8 cellular contexts compared by ENCODE assay signal in the genomic region with DNA sequence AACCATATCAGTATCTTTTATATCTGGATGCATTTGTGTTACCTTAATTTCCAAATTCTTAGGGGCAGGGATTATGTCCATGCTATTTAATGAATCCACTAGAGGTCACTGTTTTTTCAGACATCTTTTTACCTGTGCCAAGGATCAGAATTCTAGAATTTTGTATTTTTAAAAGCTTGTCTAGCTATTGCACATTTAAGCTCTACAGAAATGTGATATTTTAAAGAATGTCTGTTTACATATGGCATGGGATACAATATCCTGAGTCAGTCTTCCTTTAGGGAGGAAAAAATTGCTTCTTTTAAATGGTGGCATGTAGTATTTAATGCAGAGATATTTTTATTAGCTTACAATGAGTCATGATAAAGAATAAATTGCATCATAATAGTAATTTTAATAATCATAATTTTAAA. TPM values are rescaled to one million over a fixed set of nuclear protein-coding genes. Genes with fewer than 3 reads are reported as not detected.
DNase-seq lines count a peak whose midpoint lies in the region; ATAC-seq and TF ChIP-seq lines count a peak whose summit lies in the region.

No MANE protein-coding gene starts in this region.

- H3K9me3 Mint-ChIP-seq in activated CD4-positive, alpha-beta memory T cell treated with anti-CD3 and anti-CD28 coated beads, Interleukin-2, amount 10 ng/mL, durations not matched to agents 7 days and 5 days: no peaks in the 10 kb centered on the region

- POLR2A ChIA-PET in activated CD4-positive, alpha-beta memory T cell treated with anti-CD3 and anti-CD28 coated beads, Interleukin-2, amount 10 ng/mL, durations not matched to agents 7 days and 5 days (lab: Charles Lee): interaction anchor here (0.6 to 12.3 kb wide), 11 partner anchors 11 to 290 kb away, joined by 3 to 306 read pairs (median 3); partner anchors contain the start of genes GFI1 and RPAP2

- H3K36me3 ChIP-seq in esophagus squamous epithelium: peaks cover 0 to 82% (median 0%) of the 10 kb centered on the region in 3 donors
- peaks cover 0 to 86% of the 10 kb centered on the region in 2 donors for H3K36me3 ChIP-seq in psoas muscle (ENCODE audit: insufficient read depth in 1 of 2, low read depth in 1 of 2)

- intact Hi-C loops in esophagus squamous epithelium (cut with DNase I) (no loop called here), psoas muscle (cut with DNase I) (loop anchor here in 1 of 2 donors (10.0 kb wide), 1 partner anchor 315 kb away; no protein-coding TSS in a partner anchor)

- no peak overlapping the region for H3K4me3 Mint-ChIP-seq in activated CD4-positive, alpha-beta memory T cell treated with anti-CD3 and anti-CD28 coated beads, Interleukin-2, amount 10 ng/mL, durations not matched to agents 7 days and 5 days

- H3K27ac ChIP-seq in esophagus squamous epithelium (no peak overlapping the region), psoas muscle (no peak overlapping the region)

- DNase-seq in DMS53 treated with DMSO at 0.1 percent for 48 hours (lab: John Stamatoyannopoulos, UW; ENCODE audit: unreplicated experiment) (peak; percentile 53), HT-29 (ENCODE audit: low spot score) (peak; percentile 47), RPMI7951 (ENCODE audit: low read depth) (peak; percentile 27), esophagus squamous epithelium (lab: John Stamatoyannopoulos, UW) (no peak), psoas muscle (no peak)
- no peak for DNase-seq in stimulated activated CD4-positive, alpha-beta T cell treated with anti-CD3 and anti-CD28 coated beads, Interleukin-4, amount 100 ng/mL, for 1 hour
- no peak for DNase-seq in activated CD4-positive, alpha-beta memory T cell treated with anti-CD3 and anti-CD28 coated beads, Interleukin-2, amount 10 ng/mL, durations not matched to agents 7 days and 5 days

- ATAC-seq in psoas muscle (peak in 1 of 4 donors; percentile 69), GM18520 (IDR thresholded peaks at IDR 0.05; ENCODE audit: unreplicated experiment) (no peak)

- TF ChIP-seq POLR2A in esophagus squamous epithelium (IDR thresholded peaks at IDR 0.05): no peak

- H3K27ac Mint-ChIP-seq in activated CD4-positive, alpha-beta memory T cell treated with anti-CD3 and anti-CD28 coated beads, Interleukin-2, amount 10 ng/mL, durations not matched to agents 7 days and 5 days: no peak overlapping the region

- H3K9me3 ChIP-seq in esophagus squamous epithelium (no peaks in the 10 kb centered on the region), psoas muscle (no peaks in the 10 kb centered on the region)

- H3K4me3 ChIP-seq in esophagus squamous epithelium: no peak overlapping the region
- H3K4me3 ChIP-seq in psoas muscle: no peak overlapping the region

- H3K27me3 ChIP-seq in esophagus squamous epithelium (no peaks in the 10 kb centered on the region), psoas muscle (ENCODE audit: insufficient read depth in 3 of 3, low read length in 2 of 3) (no peaks in the 10 kb centered on the region)

- CTCF ChIA-PET in activated CD4-positive, alpha-beta memory T cell treated with anti-CD3 and anti-CD28 coated beads, Interleukin-2, amount 10 ng/mL, durations not matched to agents 7 days and 5 days (lab: Charles Lee): interaction anchor here (0.6 to 4.4 kb wide), 39 partner anchors 9 to 508 kb away, joined by 3 to 84 read pairs (median 4); partner anchors contain the start of genes GFI1, GLMN and RPAP2

- TF ChIP-seq CTCF in esophagus squamous epithelium (IDR thresholded peaks at IDR 0.05): peak in 5 of 6 experiments; percentile 25 to 63 (median 36)
- peak; percentile 45 for TF ChIP-seq CTCF in psoas muscle (IDR thresholded peaks at IDR 0.05)

- no peaks in the 10 kb centered on the region for H3K27me3 Mint-ChIP-seq in activated CD4-positive, alpha-beta memory T cell treated with anti-CD3 and anti-CD28 coated beads, Interleukin-2, amount 10 ng/mL, durations not matched to agents 7 days and 5 days

- H3K4me1 ChIP-seq in esophagus squamous epithelium (no peaks in the 10 kb centered on the region), psoas muscle (no peaks in the 10 kb centered on the region)

- peaks cover 38% of the 10 kb centered on the region for H3K4me1 Mint-ChIP-seq in activated CD4-positive, alpha-beta memory T cell treated with anti-CD3 and anti-CD28 coated beads, Interleukin-2, amount 10 ng/mL, durations not matched to agents 7 days and 5 days

- peaks cover 45% of the 10 kb centered on the region for H3K36me3 Mint-ChIP-seq in activated CD4-positive, alpha-beta memory T cell treated with anti-CD3 and anti-CD28 coated beads, Interleukin-2, amount 10 ng/mL, durations not matched to agents 7 days and 5 days (ENCODE audit: low read depth)

RNA-seq across cellular contexts. Expression of gene RPAP2, which starts 11.3 kb away (rescaled TPM):
- 0.86 and 1.3 TPM in 2 replicates for total RNA-seq in HT-29 (2014; rRNA removed; shearing (Covaris generic))
- total RNA-seq in RPMI7951 (2014; rRNA removed; shearing (Covaris generic)): 11.2 and 14.8 TPM in 2 replicates
- total RNA-seq in esophagus squamous epithelium: 10 to 100 TPM in 1 of 4 donors, 1 to 10 TPM in 3; 3.1 to 18.5 (median 8.4) TPM
- 10 to 100 TPM; 26.5 to 33.1 (median 30.5) TPM for total RNA-seq in psoas muscle
- 10 to 100 TPM; 10.9 to 20.6 (median 12.7) TPM for polyA plus RNA-seq in psoas muscle
- total RNA-seq in activated CD4-positive, alpha-beta memory T cell treated with anti-CD3 and anti-CD28 coated beads, Interleukin-2, amount 10 ng/mL, durations not matched to agents 7 days and 5 days: 10 to 100 TPM; 31.6 to 36.5 TPM

RNA-seq across cellular contexts. Expression of gene GLMN, which starts 11.4 kb away (rescaled TPM):
- 2.3 and 3.2 TPM in 2 replicates for total RNA-seq in HT-29 (2014; rRNA removed; shearing (Covaris generic))
- total RNA-seq in RPMI7951 (2014; rRNA removed; shearing (Covaris generic)): 15.9 and 20.2 TPM in 2 replicates
- total RNA-seq in esophagus squamous epithelium: 10 to 100 TPM in 2 of 4 donors, 1 to 10 TPM in 2; 3.9 to 12.0 (median 10.4) TPM
- total RNA-seq in psoas muscle: 1 to 10 TPM; 3.9 to 6.6 (median 5.9) TPM
- polyA plus RNA-seq in psoas muscle: 1 to 10 TPM; 4.9 to 5.7 (median 5.4) TPM
- 10 to 100 TPM; 18.2 to 18.7 TPM for total RNA-seq in activated CD4-positive, alpha-beta memory T cell treated with anti-CD3 and anti-CD28 coated beads, Interleukin-2, amount 10 ng/mL, durations not matched to agents 7 days and 5 days

Comparison
In these comparisons a context has a peak if more than half of its experiments do, and no peak if none do; other contexts are left out.
1. DNase-seq: peak in DMS53 treated with DMSO at 0.1 percent for 48 hours (single experiment), HT-29 (single experiment) and RPMI7951 (single experiment); none in esophagus squamous epithelium (single experiment), psoas muscle (0 of 2), stimulated activated CD4-positive, alpha-beta T cell treated with anti-CD3 and anti-CD28 coated beads, Interleukin-4, amount 100 ng/mL, for 1 hour (single experiment) and activated CD4-positive, alpha-beta memory T cell treated with anti-CD3 and anti-CD28 coated beads, Interleukin-2, amount 10 ng/mL, durations not matched to agents 7 days and 5 days (single experiment).